ENCODE assay signal across 1 cellular context in the genomic region with DNA sequence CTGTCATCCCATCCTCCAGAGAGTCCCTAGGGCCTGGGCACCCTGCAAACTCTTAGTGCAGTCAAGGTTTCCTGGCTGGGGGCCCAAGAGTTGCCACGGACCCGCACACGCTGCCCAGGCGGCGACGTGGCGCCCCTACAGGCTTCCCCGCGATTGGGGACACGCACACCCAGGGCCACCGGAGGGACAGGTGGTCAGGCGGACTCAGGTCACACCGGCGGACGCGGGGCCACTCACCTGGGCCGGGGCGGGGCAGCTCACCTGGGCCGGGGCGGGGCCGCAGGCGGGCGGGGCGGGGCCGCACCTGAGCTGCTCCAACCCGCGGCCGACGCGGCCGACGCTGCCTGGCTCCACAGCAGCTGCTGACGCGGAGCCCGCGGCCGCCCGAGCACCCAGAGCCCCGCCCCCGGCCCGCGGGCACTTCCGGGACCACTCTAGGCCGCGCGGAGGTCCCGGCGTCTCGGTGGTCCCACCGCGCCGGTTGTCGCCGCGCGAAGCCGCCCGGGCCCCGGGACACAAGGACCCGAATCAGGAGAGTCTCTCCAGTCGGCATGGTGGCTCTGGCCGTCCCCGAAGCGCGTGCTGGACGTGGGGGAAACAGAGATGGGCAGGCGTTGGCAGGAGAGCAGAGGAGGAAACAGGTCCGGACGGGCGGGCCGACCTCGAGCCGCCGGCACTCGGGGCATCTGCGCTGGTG.
TF ChIP-seq lines count a peak whose summit lies in the region.

TSS of gene ZNF70 (minus strand) at position 369 of the 697 bp plus-strand sequence. CDS start 5,972 bp downstream, outside the sequence.

TF ChIP-seq in H1, 55 proteins besides CTCF, POLR2A, EP300 and RAD21 (continued from another document):
- TF ChIP-seq BRCA1 (IDR thresholded peaks at IDR 0.05; ENCODE audit: low read depth, low read length) (no peak), NANOG (IDR thresholded peaks at IDR 0.05; ENCODE audit: insufficient read depth, low read depth, low read length, poor library complexity, severe bottlenecking) (no peak), RNF2 (IDR thresholded peaks at IDR 0.05; ENCODE audit: borderline replicate concordance, low read depth, low read length, missing control alignments, poor library complexity, severe bottlenecking) (no peak), CBX5 (IDR thresholded peaks at IDR 0.05; ENCODE audit: low read depth, low read length) (no peak), SIRT6 (IDR thresholded peaks at IDR 0.05; ENCODE audit: low read length) (no peak), HDAC6 (IDR thresholded peaks at IDR 0.05; ENCODE audit: low read depth, low read length) (no peak), SP2 (IDR thresholded peaks at IDR 0.05; ENCODE audit: low read length) (peak; percentile 73), MAFK (IDR thresholded peaks at IDR 0.05; ENCODE audit: low read depth, low read length) (no peak), USF2 (IDR thresholded peaks at IDR 0.05; ENCODE audit: low read length) (no peak), CHD1 (IDR thresholded peaks at IDR 0.05; ENCODE audit: low read depth, low read length) (no peak), GABPA (IDR thresholded peaks at IDR 0.05; ENCODE audit: borderline replicate concordance, insufficient read depth, low read length) (peak; percentile 82; the same call in 1 of the 2 replicates), JUN (IDR thresholded peaks at IDR 0.05; ENCODE audit: low read depth, low read length) (no peak), ATF3 (IDR thresholded peaks at IDR 0.05; ENCODE audit: insufficient read depth, low read depth, low read length) (no peak), SAP30 (IDR thresholded peaks at IDR 0.05; ENCODE audit: insufficient read depth, insufficient replicate concordance, low read length) (no peak), CHD2 (IDR thresholded peaks at IDR 0.05; ENCODE audit: low read length) (no peak), EZH2 (IDR thresholded peaks at IDR 0.05; ENCODE audit: low read depth, low read length, severe bottlenecking) (no peak), PHF8 (conservative IDR thresholded peaks at IDR 0.05; ENCODE audit: low read depth, low read length) (no peak; the same call in none of the 2 replicates), ASH2L (IDR thresholded peaks at IDR 0.05; ENCODE audit: low read length) (peak; percentile 89), TCF12 (IDR thresholded peaks at IDR 0.05; ENCODE audit: low read depth, low read length) (no peak), RXRA (IDR thresholded peaks at IDR 0.05; ENCODE audit: insufficient read depth, low read depth, low read length) (no peak), TAF7 (optimal IDR thresholded peaks at IDR 0.05; ENCODE audit: borderline replicate concordance, low read depth, low read length) (no peak), MAX (IDR thresholded peaks at IDR 0.05) (peak; percentile 33; the same call in 1 of the 2 replicates), KDM5A (IDR thresholded peaks at IDR 0.05; ENCODE audit: low read length) (no peak), RBBP5 (IDR thresholded peaks at IDR 0.05; ENCODE audit: borderline replicate concordance, low read depth, low read length) (peak; percentile 81; the same call in 1 of the 2 replicates), SIN3A (conservative IDR thresholded peaks at IDR 0.05 in 1 of 2, IDR thresholded peaks at IDR 0.05 in 1 of 2; ENCODE audit: low read depth in 1 of 2, low read length in 2 of 2) (peak; percentile 27 to 31; a peak in 1 of 4 replicates), KDM1A (IDR thresholded peaks at IDR 0.05; ENCODE audit: borderline replicate concordance, low read length) (no peak), TAF1 (IDR thresholded peaks at IDR 0.05; ENCODE audit: low read depth, low read length) (peak; percentile 75), RFX5 (IDR thresholded peaks at IDR 0.05; ENCODE audit: borderline replicate concordance, low read depth, low read length) (peak; percentile 63; the same call in 1 of the 2 replicates), SUZ12 (IDR thresholded peaks at IDR 0.05; ENCODE audit: low read length) (no peak), EGR1 (IDR thresholded peaks at IDR 0.05; ENCODE audit: borderline replicate concordance, low read depth, low read length) (peak; percentile 79; the same call in 1 of the 2 replicates)
- TF ChIP-seq, protein P1, sequence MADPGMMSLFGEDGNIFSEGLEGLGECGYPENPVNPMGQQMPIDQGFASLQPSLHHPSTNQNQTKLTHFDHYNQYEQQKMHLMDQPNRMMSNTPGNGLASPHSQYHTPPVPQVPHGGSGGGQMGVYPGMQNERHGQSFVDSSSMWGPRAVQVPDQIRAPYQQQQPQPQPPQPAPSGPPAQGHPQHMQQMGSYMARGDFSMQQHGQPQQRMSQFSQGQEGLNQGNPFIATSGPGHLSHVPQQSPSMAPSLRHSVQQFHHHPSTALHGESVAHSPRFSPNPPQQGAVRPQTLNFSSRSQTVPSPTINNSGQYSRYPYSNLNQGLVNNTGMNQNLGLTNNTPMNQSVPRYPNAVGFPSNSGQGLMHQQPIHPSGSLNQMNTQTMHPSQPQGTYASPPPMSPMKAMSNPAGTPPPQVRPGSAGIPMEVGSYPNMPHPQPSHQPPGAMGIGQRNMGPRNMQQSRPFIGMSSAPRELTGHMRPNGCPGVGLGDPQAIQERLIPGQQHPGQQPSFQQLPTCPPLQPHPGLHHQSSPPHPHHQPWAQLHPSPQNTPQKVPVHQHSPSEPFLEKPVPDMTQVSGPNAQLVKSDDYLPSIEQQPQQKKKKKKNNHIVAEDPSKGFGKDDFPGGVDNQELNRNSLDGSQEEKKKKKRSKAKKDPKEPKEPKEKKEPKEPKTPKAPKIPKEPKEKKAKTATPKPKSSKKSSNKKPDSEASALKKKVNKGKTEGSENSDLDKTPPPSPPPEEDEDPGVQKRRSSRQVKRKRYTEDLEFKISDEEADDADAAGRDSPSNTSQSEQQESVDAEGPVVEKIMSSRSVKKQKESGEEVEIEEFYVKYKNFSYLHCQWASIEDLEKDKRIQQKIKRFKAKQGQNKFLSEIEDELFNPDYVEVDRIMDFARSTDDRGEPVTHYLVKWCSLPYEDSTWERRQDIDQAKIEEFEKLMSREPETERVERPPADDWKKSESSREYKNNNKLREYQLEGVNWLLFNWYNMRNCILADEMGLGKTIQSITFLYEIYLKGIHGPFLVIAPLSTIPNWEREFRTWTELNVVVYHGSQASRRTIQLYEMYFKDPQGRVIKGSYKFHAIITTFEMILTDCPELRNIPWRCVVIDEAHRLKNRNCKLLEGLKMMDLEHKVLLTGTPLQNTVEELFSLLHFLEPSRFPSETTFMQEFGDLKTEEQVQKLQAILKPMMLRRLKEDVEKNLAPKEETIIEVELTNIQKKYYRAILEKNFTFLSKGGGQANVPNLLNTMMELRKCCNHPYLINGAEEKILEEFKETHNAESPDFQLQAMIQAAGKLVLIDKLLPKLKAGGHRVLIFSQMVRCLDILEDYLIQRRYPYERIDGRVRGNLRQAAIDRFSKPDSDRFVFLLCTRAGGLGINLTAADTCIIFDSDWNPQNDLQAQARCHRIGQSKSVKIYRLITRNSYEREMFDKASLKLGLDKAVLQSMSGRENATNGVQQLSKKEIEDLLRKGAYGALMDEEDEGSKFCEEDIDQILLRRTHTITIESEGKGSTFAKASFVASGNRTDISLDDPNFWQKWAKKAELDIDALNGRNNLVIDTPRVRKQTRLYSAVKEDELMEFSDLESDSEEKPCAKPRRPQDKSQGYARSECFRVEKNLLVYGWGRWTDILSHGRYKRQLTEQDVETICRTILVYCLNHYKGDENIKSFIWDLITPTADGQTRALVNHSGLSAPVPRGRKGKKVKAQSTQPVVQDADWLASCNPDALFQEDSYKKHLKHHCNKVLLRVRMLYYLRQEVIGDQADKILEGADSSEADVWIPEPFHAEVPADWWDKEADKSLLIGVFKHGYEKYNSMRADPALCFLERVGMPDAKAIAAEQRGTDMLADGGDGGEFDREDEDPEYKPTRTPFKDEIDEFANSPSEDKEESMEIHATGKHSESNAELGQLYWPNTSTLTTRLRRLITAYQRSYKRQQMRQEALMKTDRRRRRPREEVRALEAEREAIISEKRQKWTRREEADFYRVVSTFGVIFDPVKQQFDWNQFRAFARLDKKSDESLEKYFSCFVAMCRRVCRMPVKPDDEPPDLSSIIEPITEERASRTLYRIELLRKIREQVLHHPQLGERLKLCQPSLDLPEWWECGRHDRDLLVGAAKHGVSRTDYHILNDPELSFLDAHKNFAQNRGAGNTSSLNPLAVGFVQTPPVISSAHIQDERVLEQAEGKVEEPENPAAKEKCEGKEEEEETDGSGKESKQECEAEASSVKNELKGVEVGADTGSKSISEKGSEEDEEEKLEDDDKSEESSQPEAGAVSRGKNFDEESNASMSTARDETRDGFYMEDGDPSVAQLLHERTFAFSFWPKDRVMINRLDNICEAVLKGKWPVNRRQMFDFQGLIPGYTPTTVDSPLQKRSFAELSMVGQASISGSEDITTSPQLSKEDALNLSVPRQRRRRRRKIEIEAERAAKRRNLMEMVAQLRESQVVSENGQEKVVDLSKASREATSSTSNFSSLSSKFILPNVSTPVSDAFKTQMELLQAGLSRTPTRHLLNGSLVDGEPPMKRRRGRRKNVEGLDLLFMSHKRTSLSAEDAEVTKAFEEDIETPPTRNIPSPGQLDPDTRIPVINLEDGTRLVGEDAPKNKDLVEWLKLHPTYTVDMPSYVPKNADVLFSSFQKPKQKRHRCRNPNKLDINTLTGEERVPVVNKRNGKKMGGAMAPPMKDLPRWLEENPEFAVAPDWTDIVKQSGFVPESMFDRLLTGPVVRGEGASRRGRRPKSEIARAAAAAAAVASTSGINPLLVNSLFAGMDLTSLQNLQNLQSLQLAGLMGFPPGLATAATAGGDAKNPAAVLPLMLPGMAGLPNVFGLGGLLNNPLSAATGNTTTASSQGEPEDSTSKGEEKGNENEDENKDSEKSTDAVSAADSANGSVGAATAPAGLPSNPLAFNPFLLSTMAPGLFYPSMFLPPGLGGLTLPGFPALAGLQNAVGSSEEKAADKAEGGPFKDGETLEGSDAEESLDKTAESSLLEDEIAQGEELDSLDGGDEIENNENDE (IDR thresholded peaks at IDR 0.05; ENCODE audit: insufficient replicate concordance, low read length): no peak
- TF ChIP-seq, protein P2, sequence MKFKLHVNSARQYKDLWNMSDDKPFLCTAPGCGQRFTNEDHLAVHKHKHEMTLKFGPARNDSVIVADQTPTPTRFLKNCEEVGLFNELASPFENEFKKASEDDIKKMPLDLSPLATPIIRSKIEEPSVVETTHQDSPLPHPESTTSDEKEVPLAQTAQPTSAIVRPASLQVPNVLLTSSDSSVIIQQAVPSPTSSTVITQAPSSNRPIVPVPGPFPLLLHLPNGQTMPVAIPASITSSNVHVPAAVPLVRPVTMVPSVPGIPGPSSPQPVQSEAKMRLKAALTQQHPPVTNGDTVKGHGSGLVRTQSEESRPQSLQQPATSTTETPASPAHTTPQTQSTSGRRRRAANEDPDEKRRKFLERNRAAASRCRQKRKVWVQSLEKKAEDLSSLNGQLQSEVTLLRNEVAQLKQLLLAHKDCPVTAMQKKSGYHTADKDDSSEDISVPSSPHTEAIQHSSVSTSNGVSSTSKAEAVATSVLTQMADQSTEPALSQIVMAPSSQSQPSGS (IDR thresholded peaks at IDR 0.05; ENCODE audit: low read length): no peak
TF ChIP-seq in H1: peak in this region for 13.
